In genomic region chr6:82013561-82014275, GRCh38 we compare ENCODE assay signal across 12 cellular contexts.
DNase-seq lines count a peak whose midpoint lies in the region; ATAC-seq, FAIRE-seq and TF ChIP-seq lines count a peak whose summit lies in the region.
"Had no signal": no experiment of that assay in that cellular context is flagged by ENCODE, and none has a peak within 500 bp of the region (broad histone marks: within the 10 kb centered on the region; RNA-seq: fewer than 3 reads in every experiment).

No MANE protein-coding gene starts in this region.

- dilution Hi-C loops in keratinocyte (cut with MboI; ENCODE audit: extremely low pct_ligation_motif_present, low sequenced_read_pairs), result no loop called here

- H3K4me3 ChIP-seq in keratinocyte (ENCODE audit: control insufficient read depth in 2 of 3, extremely low read depth in 1 of 3, insufficient read depth in 2 of 3, low read depth in 1 of 3, low read length in 3 of 3), result no peak overlapping the region
- H3K4me3 ChIP-seq in thyroid gland (replicated peaks in 1 of 3), result no peak overlapping the region
- no peak overlapping the region for H3K4me3 ChIP-seq in endodermal cell (ENCODE audit: low read length)
- H3K4me3 ChIP-seq: GM23338 had no signal

- FAIRE-seq in keratinocyte (lab: Jason Lieb, UNC), result peak; percentile 92

- no peak for TF ChIP-seq POLR2A in thyroid gland (IDR thresholded peaks at IDR 0.05)

- no peak for TF ChIP-seq CTCF in chondrocyte (IDR thresholded peaks at IDR 0.05)
- no peak for TF ChIP-seq CTCF in keratinocyte (optimal IDR thresholded peaks at IDR 0.05 in 1 of 3, IDR thresholded peaks at IDR 0.05 in 1 of 3, conservative IDR thresholded peaks at IDR 0.05 in 1 of 3; ENCODE audit: extremely low read depth in 1 of 3, insufficient read depth in 2 of 3, low read length in 3 of 3)
- TF ChIP-seq CTCF in thyroid gland (IDR thresholded peaks at IDR 0.05), result no peak
- no peak for TF ChIP-seq CTCF in endodermal cell (conservative IDR thresholded peaks at IDR 0.05)

- no peaks in the 10 kb centered on the region for H3K36me3 ChIP-seq in keratinocyte (ENCODE audit: control insufficient read depth in 2 of 2, extremely low read depth in 1 of 2, insufficient read depth in 2 of 2, low read length in 2 of 2)
- H3K36me3 ChIP-seq in thyroid gland, result no peaks in the 10 kb centered on the region
- H3K36me3 ChIP-seq in endodermal cell (ENCODE audit: control insufficient read depth, insufficient read depth, low read length), result no peaks in the 10 kb centered on the region

- no peaks in the 10 kb centered on the region for H3K9me3 ChIP-seq in keratinocyte (ENCODE audit: control insufficient read depth, low read depth, low read length)
- no peaks in the 10 kb centered on the region for H3K9me3 ChIP-seq in thyroid gland
- H3K9me3 ChIP-seq in endodermal cell (ENCODE audit: control insufficient read depth, low read length), result peaks cover 14% of the 10 kb centered on the region

- H3K4me3 Mint-ChIP-seq in chondrocyte (ENCODE audit: unreplicated experiment) (no peak overlapping the region), endodermal cell (no peak overlapping the region)
- H3K4me3 Mint-ChIP-seq: GM23338 had no signal

- peak overlapping the region; percentile 42 for H3K4me2 ChIP-seq in keratinocyte (ENCODE audit: control insufficient read depth, extremely low read depth, insufficient read depth, low read depth, low read length)
- H3K4me2 ChIP-seq: GM23338 had no signal

- H3K4me1 Mint-ChIP-seq in chondrocyte (ENCODE audit: low read depth), result peaks cover 60% of the 10 kb centered on the region
- H3K4me1 Mint-ChIP-seq in endodermal cell, result peaks cover 4% of the 10 kb centered on the region

- DNase-seq in MV-4-11 (lab: John Stamatoyannopoulos, UW) (peak; percentile 13), chondrocyte (ENCODE audit: low spot score) (no peak), keratinocyte (ENCODE audit: low read depth, low spot score) (no peak), thyroid gland (no peak), COLO668 (lab: John Stamatoyannopoulos, UW; ENCODE audit: unreplicated experiment) (no peak), endodermal cell (no peak)
- no peak for DNase-seq in activated CD4-positive, alpha-beta T cell treated with anti-CD3 and anti-CD28 coated beads, Interleukin-2, amount 50 U/mL, for 4 hours
- DNase-seq: activated CD4-positive, alpha-beta T cell treated with anti-CD3 and anti-CD28 coated beads, Interleukin-2, amount 50 U/mL, for 48 hours; DMS53; NCI-H187 treated with DMSO at 0.1 percent for 48 hours had no signal

- H3K27ac ChIP-seq in keratinocyte (ENCODE audit: control insufficient read depth, insufficient read depth, low read length) (peak overlapping the region; percentile 51), thyroid gland (peak overlapping the region in 2 of 3 donors; percentile 36 to 87), endodermal cell (ENCODE audit: low read depth, low read length) (no peak overlapping the region)

- peaks cover 6% of the 10 kb centered on the region for H3K36me3 Mint-ChIP-seq in chondrocyte (ENCODE audit: low read depth)
- H3K36me3 Mint-ChIP-seq in endodermal cell (ENCODE audit: low read depth), result no peaks in the 10 kb centered on the region

- peak overlapping the region; percentile 23 for H2AFZ ChIP-seq in keratinocyte (ENCODE audit: control insufficient read depth, low read length)
- H2AFZ ChIP-seq: GM23338 had no signal

- H3K9ac ChIP-seq in keratinocyte (ENCODE audit: control insufficient read depth, extremely low read depth, insufficient read depth, low read length) (no peak overlapping the region), endodermal cell (ENCODE audit: extremely low read depth, low read length, poor library complexity, severe bottlenecking) (no peak overlapping the region)

- H3K27ac Mint-ChIP-seq in chondrocyte (ENCODE audit: unreplicated experiment) (peak overlapping the region; percentile 75), endodermal cell (no peak overlapping the region)
- H3K27ac Mint-ChIP-seq: GM23338 had no signal

- H3K9me3 Mint-ChIP-seq in chondrocyte (ENCODE audit: low read depth) (peaks cover 20% of the 10 kb centered on the region), endodermal cell (peaks cover 23% of the 10 kb centered on the region)

- intact Hi-C loops in thyroid gland (cut with DNase I), result no loop called here

- H4K20me1 ChIP-seq in keratinocyte (ENCODE audit: control insufficient read depth, extremely low read depth, insufficient read depth, low read length), result no peaks in the 10 kb centered on the region

- ATAC-seq in HG03196 (IDR thresholded peaks at IDR 0.05; ENCODE audit: unreplicated experiment), result no peak
- ATAC-seq: GM23338 had no signal

- no peaks in the 10 kb centered on the region for H3K9me1 ChIP-seq in keratinocyte (ENCODE audit: control insufficient read depth, extremely low read depth, insufficient read depth, low read length)

- H3K27me3 ChIP-seq in keratinocyte (ENCODE audit: control insufficient read depth, extremely low read depth, insufficient read depth, low read length), result no peaks in the 10 kb centered on the region
- no peaks in the 10 kb centered on the region for H3K27me3 ChIP-seq in thyroid gland
- H3K27me3 ChIP-seq in endodermal cell (ENCODE audit: control insufficient read depth, insufficient read depth, low read length, poor library complexity, severe bottlenecking), result no peaks in the 10 kb centered on the region

- 70 to 79% methylated on average over 2 of the region's 2 CpGs for WGBS in thyroid gland, 2 donors
- WGBS in endodermal cell (ENCODE audit: insufficient coverage in 1 of 2, insufficient read length in 1 of 2), 2 experiments, result 97 to 100% methylated on average over 1 to 2 of the region's 2 CpGs

- H3K4me1 ChIP-seq in keratinocyte (ENCODE audit: control insufficient read depth, extremely low read depth, insufficient read depth, low read length) (peaks cover 34% of the 10 kb centered on the region), thyroid gland (peaks cover 30 to 52% of the 10 kb centered on the region in 2 donors), endodermal cell (ENCODE audit: control insufficient read depth, insufficient read depth, low read length) (no peaks in the 10 kb centered on the region)

- no peaks in the 10 kb centered on the region for H3K79me2 ChIP-seq in keratinocyte (ENCODE audit: control insufficient read depth, insufficient read depth, low read length)

- H3K27me3 Mint-ChIP-seq in chondrocyte (ENCODE audit: low read depth) (no peaks in the 10 kb centered on the region), endodermal cell (ENCODE audit: insufficient read depth) (no peaks in the 10 kb centered on the region)
